ENCODE assay signal across 7 cellular contexts in the genomic region with DNA sequence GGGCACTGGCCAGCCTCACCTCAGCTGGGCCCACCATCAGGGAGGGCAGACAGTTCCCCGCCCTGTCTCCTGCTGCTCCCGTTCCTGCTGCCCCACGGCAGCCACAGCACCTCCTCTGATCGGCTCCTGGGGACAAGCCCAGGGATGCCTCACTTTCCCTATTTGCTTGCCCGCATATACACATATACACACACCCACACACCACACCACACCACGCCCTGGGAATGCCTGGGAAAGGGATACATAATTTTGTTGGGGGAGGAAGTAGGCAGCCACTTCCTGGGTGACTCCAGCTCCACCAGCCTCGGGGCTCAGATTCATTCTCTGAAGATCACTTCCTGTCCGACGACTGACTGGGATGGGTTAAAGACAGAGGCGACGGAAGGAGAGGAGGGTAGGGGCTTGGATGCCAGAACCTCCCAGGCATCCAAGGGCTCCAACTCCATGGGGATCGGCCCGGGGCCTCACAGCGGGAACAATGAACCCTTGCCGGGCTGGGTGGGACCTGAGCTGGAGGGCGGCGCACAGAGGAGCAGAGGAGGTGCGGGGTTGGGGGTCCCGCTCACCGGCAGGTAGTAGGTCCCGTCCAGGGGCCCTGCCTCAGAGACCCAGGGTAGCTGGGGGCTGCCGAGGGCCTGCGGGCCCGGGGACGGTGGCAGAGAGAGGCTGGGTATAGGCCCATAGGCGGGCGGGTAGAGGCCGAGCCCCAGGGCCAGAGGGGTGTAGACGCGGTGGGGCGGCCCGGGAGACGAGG.
A peak's percentile ranks its signal among the peaks of the same experiment; 100 is the strongest.
DNase-seq lines count a peak whose midpoint lies in the region; ATAC-seq and TF ChIP-seq lines count a peak whose summit lies in the region.

No MANE protein-coding gene starts in this region.

- TF ChIP-seq POLR2A in GM18526 (IDR thresholded peaks at IDR 0.05; ENCODE audit: extremely low read depth, insufficient read length): peak; percentile 55
- peak; percentile 5 for TF ChIP-seq POLR2A in NB4 (IDR thresholded peaks at IDR 0.05; ENCODE audit: extremely low read depth, insufficient read length)

- peak overlapping the region; percentile 98 for H3K27ac Mint-ChIP-seq in stimulated activated memory B cell treated with anti-CD40 and anti-IgM and Interleukin-4, amounts not matched to agents 10 μg/mL and 1 μg/mL and 100 μg/mL, for 72 hours

- no peaks in the 10 kb centered on the region for H3K36me3 Mint-ChIP-seq in stimulated activated memory B cell treated with anti-CD40 and anti-IgM and Interleukin-4, amounts not matched to agents 10 μg/mL and 1 μg/mL and 100 μg/mL, for 72 hours

- H3K9me3 Mint-ChIP-seq in stimulated activated memory B cell treated with anti-CD40 and anti-IgM and Interleukin-4, amounts not matched to agents 10 μg/mL and 1 μg/mL and 100 μg/mL, for 72 hours: no peaks in the 10 kb centered on the region

- peak; percentile 1 for ATAC-seq in stimulated activated memory B cell treated with anti-CD40 and anti-IgM and Interleukin-4, amounts not matched to agents 10 μg/mL and 1 μg/mL and 100 μg/mL, for 72 hours

- H3K4me1 Mint-ChIP-seq in stimulated activated memory B cell treated with anti-CD40 and anti-IgM and Interleukin-4, amounts not matched to agents 10 μg/mL and 1 μg/mL and 100 μg/mL, for 72 hours: peaks cover 83% of the 10 kb centered on the region

- no peak for TF ChIP-seq CTCF in NB4 (IDR thresholded peaks at IDR 0.05; ENCODE audit: low read depth, low read length)
- no peak for TF ChIP-seq CTCF in epithelial cell of esophagus (IDR thresholded peaks at IDR 0.05; ENCODE audit: insufficient read depth, low read depth, low read length, missing control alignments)

- no peak overlapping the region for H3K27ac ChIP-seq in caudate nucleus (ENCODE audit: low read depth, low read length)

- no peaks in the 10 kb centered on the region for H3K27me3 Mint-ChIP-seq in stimulated activated memory B cell treated with anti-CD40 and anti-IgM and Interleukin-4, amounts not matched to agents 10 μg/mL and 1 μg/mL and 100 μg/mL, for 72 hours

- H3K4me3 Mint-ChIP-seq in stimulated activated memory B cell treated with anti-CD40 and anti-IgM and Interleukin-4, amounts not matched to agents 10 μg/mL and 1 μg/mL and 100 μg/mL, for 72 hours: peak overlapping the region; percentile 97

- peak overlapping the region; percentile 56 for H3K4me3 ChIP-seq in NB4 (ENCODE audit: low read depth, low read length)
- peak overlapping the region; percentile 29 for H3K4me3 ChIP-seq in epithelial cell of esophagus (ENCODE audit: low read length)

- DNase-seq in NB4 (ENCODE audit: low read depth) (peak; percentile 70), epithelial cell of esophagus (ENCODE audit: low read depth) (peak; percentile 96), NCI-H2107 (lab: John Stamatoyannopoulos, UW) (no peak), caudate nucleus (lab: John Stamatoyannopoulos, UW) (no peak), AML-193 (lab: John Stamatoyannopoulos, UW) (no peak)

Comparison
In these comparisons a context has a peak if more than half of its experiments do, and no peak if none do; other contexts are left out.
1. DNase-seq: peak in NB4 (single experiment) and epithelial cell of esophagus (single experiment); none in NCI-H2107 (single experiment), caudate nucleus (0 of 61) and AML-193 (0 of 2).